In genomic region chr10:102641398-102641797, GRCh38 we compare ENCODE assay signal across 1 cellular context.
TF ChIP-seq lines count a peak whose summit lies in the region.

No MANE protein-coding gene starts in this region.

TF ChIP-seq in SK-N-SH treated with all-trans-retinoic acid at 6 μM for 48 hours, 23 proteins besides CTCF, POLR2A, EP300 and RAD21 (continued from another document):
- TF ChIP-seq CREB5 (CRISPR knock-in tag; IDR thresholded peaks at IDR 0.05; ENCODE audit: low read depth) = no peak
- TF ChIP-seq ZFP3 (CRISPR knock-in tag; IDR thresholded peaks at IDR 0.05) = no peak
- no peak for TF ChIP-seq SNAI2 (CRISPR knock-in tag; IDR thresholded peaks at IDR 0.05)
- no peak for TF ChIP-seq ISL1 (CRISPR knock-in tag; IDR thresholded peaks at IDR 0.05)
- no peak for TF ChIP-seq RARB (CRISPR knock-in tag; IDR thresholded peaks at IDR 0.05)
- TF ChIP-seq CSRNP3 (CRISPR knock-in tag; IDR thresholded peaks at IDR 0.05) = no peak
- no peak for TF ChIP-seq ZFP30 (CRISPR knock-in tag; IDR thresholded peaks at IDR 0.05)
- TF ChIP-seq TOX (CRISPR knock-in tag; IDR thresholded peaks at IDR 0.05; ENCODE audit: borderline replicate concordance) = no peak
- TF ChIP-seq ARNTL (CRISPR knock-in tag; IDR thresholded peaks at IDR 0.05; ENCODE audit: borderline replicate concordance, low read depth) = no peak
TF ChIP-seq in SK-N-SH treated with all-trans-retinoic acid at 6 μM for 48 hours: peak in this region for 0.
